16 cellular contexts compared by ENCODE assay signal in genomic region chr11:123405123-123405592, GRCh38. TPM values are rescaled to one million over a fixed set of nuclear protein-coding genes. Genes with fewer than 3 reads are reported as not detected.
A peak's percentile ranks its signal among the peaks of the same experiment; 100 is the strongest.
DNase-seq lines count a peak whose midpoint lies in the region; ATAC-seq and TF ChIP-seq lines count a peak whose summit lies in the region.
"Had no signal": no experiment of that assay in that cellular context is flagged by ENCODE, and none has a peak within 500 bp of the region (broad histone marks: within the 10 kb centered on the region; RNA-seq: fewer than 3 reads in every experiment).

No MANE protein-coding gene starts in this region.

- in situ Hi-C loops in IMR-90 (cut with MboI; ENCODE audit: low sequenced_read_pairs): loop anchor here (5.0 kb wide), 1 partner anchor 72 kb away; no protein-coding TSS in a partner anchor

- no peak for TF ChIP-seq POLR2A in IMR-90 (IDR thresholded peaks at IDR 0.05; ENCODE audit: low read depth, low read length)

- H2AFZ ChIP-seq in IMR-90 (replicated peaks; ENCODE audit: low read length, poor library complexity): no peak overlapping the region

- intact Hi-C loops in IMR-90 (cut with micrococcal nuclease): no loop called here

- no peaks in the 10 kb centered on the region for H3K36me3 ChIP-seq in GM06990 (ENCODE audit: control insufficient read depth, insufficient read depth, low read length)
- H3K36me3 ChIP-seq in IMR-90 (ENCODE audit: control insufficient read depth, insufficient read depth, low read length): no peaks in the 10 kb centered on the region
- H3K36me3 ChIP-seq in endodermal cell (ENCODE audit: control insufficient read depth, insufficient read depth, low read length): no peaks in the 10 kb centered on the region
- H3K36me3 ChIP-seq in mesendoderm (ENCODE audit: control insufficient read depth, insufficient read depth, low read length): no peaks in the 10 kb centered on the region

- no peak overlapping the region for H4K91ac ChIP-seq in IMR-90 (ENCODE audit: insufficient read depth, low read depth, low read length)

- H3K9me1 ChIP-seq in IMR-90 (ENCODE audit: insufficient read depth, low read length): no peaks in the 10 kb centered on the region

- H4K5ac ChIP-seq in IMR-90 (ENCODE audit: low read depth, low read length) (no peak overlapping the region), mesendoderm (ENCODE audit: low read length) (no peak overlapping the region)

- no peak overlapping the region for H3K4me3 ChIP-seq in GM06990 (replicated peaks; ENCODE audit: low read depth, low read length)
- no peak overlapping the region for H3K4me3 ChIP-seq in IMR-90 (ENCODE audit: insufficient read depth, low read depth, low read length)
- H3K4me3 ChIP-seq in endodermal cell (ENCODE audit: low read length): peak overlapping the region; percentile 52
- H3K4me3 ChIP-seq in mesendoderm (ENCODE audit: low read length): no peak overlapping the region

- no peak overlapping the region for H3K27ac Mint-ChIP-seq in endodermal cell
- H3K27ac Mint-ChIP-seq: B cell, H9, progenitor cell of endocrine pancreas had no signal

- no peak overlapping the region for H2BK20ac ChIP-seq in IMR-90 (ENCODE audit: low read depth, low read length)

- H4K20me1 ChIP-seq in IMR-90 (ENCODE audit: insufficient read depth, low read length): no peaks in the 10 kb centered on the region

- TF ChIP-seq RAD21 in IMR-90 (IDR thresholded peaks at IDR 0.05; ENCODE audit: low read length): no peak

- H3K4me3 Mint-ChIP-seq in endodermal cell: no peak overlapping the region
- H3K4me3 Mint-ChIP-seq: B cell, H9 had no signal

- H3K27me3 Mint-ChIP-seq in endodermal cell (ENCODE audit: insufficient read depth): peaks cover 64% of the 10 kb centered on the region

- POLR2A ChIA-PET in IMR-90 (lab: Charles Lee; ENCODE audit: unreplicated experiment): no interaction called here

- H2BK120ac ChIP-seq in IMR-90 (ENCODE audit: low read depth, low read length): no peak overlapping the region
- no peak overlapping the region for H2BK120ac ChIP-seq in mesendoderm (ENCODE audit: low read depth, low read length)

- no peak overlapping the region for H2BK15ac ChIP-seq in IMR-90 (ENCODE audit: low read depth, low read length)
- H2BK15ac ChIP-seq in mesendoderm (replicated peaks; ENCODE audit: low read depth): no peak overlapping the region

- H3K4ac ChIP-seq in IMR-90 (ENCODE audit: low read depth, low read length) (no peak overlapping the region), mesendoderm (ENCODE audit: low read depth, low read length) (no peak overlapping the region)

- dilution Hi-C loops in IMR-90 (cut with HindIII; ENCODE audit: low sequenced_read_pairs, unreplicated experiment): no loop called here

- H3K4me1 ChIP-seq in IMR-90 (ENCODE audit: control insufficient read depth, insufficient read depth, low read length) (no peaks in the 10 kb centered on the region), endodermal cell (ENCODE audit: control insufficient read depth, insufficient read depth, low read length) (peaks cover 32% of the 10 kb centered on the region), mesendoderm (ENCODE audit: control insufficient read depth, low read depth, low read length) (peaks cover 16% of the 10 kb centered on the region)

- no peak overlapping the region for H4K8ac ChIP-seq in IMR-90 (ENCODE audit: low read depth in 2 of 2, low read length in 2 of 2)
- H4K8ac ChIP-seq in mesendoderm (ENCODE audit: low read depth, low read length): no peak overlapping the region

- H3K27ac ChIP-seq in IMR-90 (ENCODE audit: insufficient read depth, low read length): no peak overlapping the region
- H3K27ac ChIP-seq in endodermal cell (ENCODE audit: low read depth, low read length): peak overlapping the region; percentile 39
- H3K27ac ChIP-seq in mesendoderm (ENCODE audit: low read depth, low read length): no peak overlapping the region

- H3K56ac ChIP-seq in IMR-90 (ENCODE audit: extremely low read depth, insufficient read depth, low read length): no peak overlapping the region
- H3K56ac ChIP-seq in mesendoderm (ENCODE audit: low read length): no peak overlapping the region

- BruUV-seq in IMR-90 (replicated peaks; lab: Mats Ljungman, UMichigan): no TSS peak

- H3K79me1 ChIP-seq in IMR-90 (ENCODE audit: low read depth in 1 of 2, low read length in 2 of 2) (no peaks in the 10 kb centered on the region), mesendoderm (ENCODE audit: low read length) (no peaks in the 10 kb centered on the region)

- H2BK5ac ChIP-seq in IMR-90 (ENCODE audit: low read depth, low read length, poor library complexity, severe bottlenecking): no peak overlapping the region
- no peak overlapping the region for H2BK5ac ChIP-seq in mesendoderm (ENCODE audit: low read length)

- H2AK5ac ChIP-seq in IMR-90 (ENCODE audit: low read depth, low read length) (no peak overlapping the region), mesendoderm (ENCODE audit: low read length) (no peak overlapping the region)

- no peaks in the 10 kb centered on the region for H3K27me3 ChIP-seq in GM06990 (replicated peaks; ENCODE audit: control insufficient read depth, insufficient read depth, low read length)
- H3K27me3 ChIP-seq in IMR-90 (ENCODE audit: control insufficient read depth, insufficient read depth, low read length): peaks cover 43% of the 10 kb centered on the region
- no peaks in the 10 kb centered on the region for H3K27me3 ChIP-seq in endodermal cell (ENCODE audit: control insufficient read depth, insufficient read depth, low read length, poor library complexity, severe bottlenecking)
- H3K27me3 ChIP-seq in mesendoderm (ENCODE audit: insufficient read depth, low read length, poor library complexity): peaks cover 2% of the 10 kb centered on the region

- no peaks in the 10 kb centered on the region for H3K36me3 Mint-ChIP-seq in endodermal cell (ENCODE audit: low read depth)

- H3K9me3 Mint-ChIP-seq in endodermal cell: no peaks in the 10 kb centered on the region
- H3K9me3 Mint-ChIP-seq: H9 had no signal

- H3K79me2 ChIP-seq in mesendoderm (ENCODE audit: control insufficient read depth, insufficient read depth, low read length): no peaks in the 10 kb centered on the region

- H3K4me2 ChIP-seq in IMR-90 (ENCODE audit: low read depth, low read length) (no peak overlapping the region), mesendoderm (ENCODE audit: low read length) (no peak overlapping the region)

- H3K23ac ChIP-seq in IMR-90 (ENCODE audit: low read depth, low read length) (no peak overlapping the region), mesendoderm (ENCODE audit: low read length) (no peak overlapping the region)

- DNase-seq in GM06990 (ENCODE audit: extremely low read depth, insufficient read length) (peak; percentile 70), IMR-90 (no peak), endodermal cell (peak; percentile 87), mesendoderm (peak; percentile 82), RKO (ENCODE audit: low spot score) (no peak), AG20443 (ENCODE audit: low spot score) (no peak)
- DNase-seq: activated CD4-positive, CD25-positive, alpha-beta regulatory T cell; activated CD8-positive, alpha-beta memory T cell treated with anti-CD3 and anti-CD28 coated beads, Interleukin-2, amount 50 U/mL, for 4 hours; H9; NCI-H1694 treated with DMSO at 0.1 percent for 48 hours; NCI-H510A treated with DMSO at 0.1 percent for 48 hours; stimulated activated CD4-positive, alpha-beta T cell treated with anti-CD3 and anti-CD28 coated beads, Interleukin-15, amount 100 ng/mL, for 24 hours had no signal

- ATAC-seq in IMR-90 (ENCODE audit: low read depth) (no peak), HG03571 (IDR thresholded peaks at IDR 0.05; ENCODE audit: unreplicated experiment) (no peak)
- ATAC-seq: left lobe of liver had no signal

- no peak overlapping the region for H2AK9ac ChIP-seq in IMR-90 (replicated peaks; ENCODE audit: low read depth, low read length, poor library complexity)

- H3K9ac ChIP-seq in IMR-90 (ENCODE audit: low read depth, low read length) (no peak overlapping the region), endodermal cell (ENCODE audit: extremely low read depth, low read length, poor library complexity, severe bottlenecking) (no peak overlapping the region), mesendoderm (ENCODE audit: low read length) (no peak overlapping the region)

- CTCF ChIA-PET in IMR-90 (lab: Yijun Ruan, JAX): no interaction called here

- TF ChIP-seq CTCF in GM06990 (IDR thresholded peaks at IDR 0.05; ENCODE audit: insufficient read depth, low read length, poor library complexity, severe bottlenecking): no peak
- no peak for TF ChIP-seq CTCF in IMR-90 (conservative IDR thresholded peaks at IDR 0.05; ENCODE audit: low read depth, low read length)
- no peak for TF ChIP-seq CTCF in endodermal cell (conservative IDR thresholded peaks at IDR 0.05)

- H3K14ac ChIP-seq in IMR-90 (replicated peaks; ENCODE audit: low read depth, low read length): no peak overlapping the region

- WGBS in IMR-90 (ENCODE audit: extremely low coverage in 2 of 2, insufficient read length in 1 of 2), 2 experiments: 0% methylated on average over 1 of the region's 5 CpGs; no CpG with 5 or more reads in 1 of the 2 experiments
- 17 to 19% methylated on average over 2 to 5 of the region's 5 CpGs for WGBS in endodermal cell (ENCODE audit: insufficient coverage in 1 of 2, insufficient read length in 1 of 2), 2 experiments
- no CpG with 5 or more reads among the region's 5 CpGs for WGBS in mesendoderm (ENCODE audit: extremely low coverage, insufficient coverage, low lambda C conversion rate)

- H3K4me1 Mint-ChIP-seq in endodermal cell: peaks cover 46% of the 10 kb centered on the region

- H3K9me3 ChIP-seq in IMR-90 (ENCODE audit: control insufficient read depth, insufficient read depth, low read length) (no peaks in the 10 kb centered on the region), endodermal cell (ENCODE audit: control insufficient read depth, low read length) (no peaks in the 10 kb centered on the region)

- H3K18ac ChIP-seq in IMR-90 (ENCODE audit: low read depth, low read length) (no peak overlapping the region), mesendoderm (ENCODE audit: low read length) (no peak overlapping the region)

TF ChIP-seq in IMR-90, 13 proteins besides CTCF, POLR2A, EP300 and RAD21 (continues in another document):
- TF ChIP-seq NFE2L2 (IDR thresholded peaks at IDR 0.05; ENCODE audit: low read depth, low read length) (no peak), MXI1 (IDR thresholded peaks at IDR 0.05; ENCODE audit: borderline replicate concordance, low read depth, low read length) (no peak)

RNA-seq across cellular contexts. Expression of gene GRAMD1B, which starts 24.9 kb away (rescaled TPM):
- total RNA-seq in IMR-90 (2012; rRNA removed) (6.1 and 7.2 TPM in 2 replicates), endodermal cell (10 to 100 TPM; 28.8 to 39.6 TPM)
- 7.1 and 9.2 TPM in 2 replicates for polyA plus RNA-seq in IMR-90 (2012; rRNA removed)
- polyA plus RNA-seq in IMR-90 (2012; cell fraction: cytosol; rRNA removed): 3.9 and 6.4 TPM in 2 replicates
- polyA plus RNA-seq in IMR-90 (2012; cell fraction: nucleus; rRNA removed; ENCODE audit: low replicate concordance): 26.9 and 28.8 TPM in 2 replicates
- 17.7 TPM for polyA plus RNA-seq in endodermal cell (2013, experiment 1 of 2)
- polyA plus RNA-seq in endodermal cell (2013, experiment 2 of 2): 21.1 TPM
- polyA plus RNA-seq in mesendoderm (2013, experiment 1 of 2): 5.0 TPM
- polyA plus RNA-seq in mesendoderm (2013, experiment 2 of 2): 5.0 TPM

Comparison
In these comparisons a context has a peak if more than half of its experiments do, and no peak if none do; other contexts are left out.
1. DNase-seq: peak in GM06990 (single experiment), endodermal cell (single experiment) and mesendoderm (single experiment); none in IMR-90 (single experiment), RKO (single experiment) and AG20443 (single experiment).